2 cellular contexts compared by ENCODE assay signal in the genomic region with DNA sequence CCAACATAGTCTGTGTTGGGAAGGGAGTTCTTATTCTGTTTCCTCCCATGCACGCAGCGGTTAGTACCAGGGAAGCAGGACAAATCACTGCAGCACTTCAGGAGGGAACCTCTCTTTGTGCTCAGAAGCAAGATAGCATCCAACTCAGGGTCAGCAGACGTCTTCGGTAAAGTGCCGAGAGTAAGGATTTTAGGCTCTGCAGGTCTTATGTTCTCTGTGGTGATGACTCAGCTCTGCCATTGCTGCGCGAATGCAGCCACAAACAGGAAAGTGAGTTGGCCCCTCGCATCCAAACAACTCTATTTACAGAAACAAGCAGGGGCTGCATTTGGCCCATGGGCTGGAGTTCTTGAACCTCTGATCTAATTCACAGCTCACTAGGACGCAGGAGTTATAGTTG.
TF ChIP-seq lines count a peak whose summit lies in the region.

No MANE protein-coding gene starts in this region.

TF ChIP-seq in GM12878, 131 proteins besides CTCF, POLR2A, EP300 and RAD21 (continued from another document):
- no peak for TF ChIP-seq MYB (IDR thresholded peaks at IDR 0.05; ENCODE audit: borderline replicate concordance, low read depth, low read length)
- TF ChIP-seq, protein P1, sequence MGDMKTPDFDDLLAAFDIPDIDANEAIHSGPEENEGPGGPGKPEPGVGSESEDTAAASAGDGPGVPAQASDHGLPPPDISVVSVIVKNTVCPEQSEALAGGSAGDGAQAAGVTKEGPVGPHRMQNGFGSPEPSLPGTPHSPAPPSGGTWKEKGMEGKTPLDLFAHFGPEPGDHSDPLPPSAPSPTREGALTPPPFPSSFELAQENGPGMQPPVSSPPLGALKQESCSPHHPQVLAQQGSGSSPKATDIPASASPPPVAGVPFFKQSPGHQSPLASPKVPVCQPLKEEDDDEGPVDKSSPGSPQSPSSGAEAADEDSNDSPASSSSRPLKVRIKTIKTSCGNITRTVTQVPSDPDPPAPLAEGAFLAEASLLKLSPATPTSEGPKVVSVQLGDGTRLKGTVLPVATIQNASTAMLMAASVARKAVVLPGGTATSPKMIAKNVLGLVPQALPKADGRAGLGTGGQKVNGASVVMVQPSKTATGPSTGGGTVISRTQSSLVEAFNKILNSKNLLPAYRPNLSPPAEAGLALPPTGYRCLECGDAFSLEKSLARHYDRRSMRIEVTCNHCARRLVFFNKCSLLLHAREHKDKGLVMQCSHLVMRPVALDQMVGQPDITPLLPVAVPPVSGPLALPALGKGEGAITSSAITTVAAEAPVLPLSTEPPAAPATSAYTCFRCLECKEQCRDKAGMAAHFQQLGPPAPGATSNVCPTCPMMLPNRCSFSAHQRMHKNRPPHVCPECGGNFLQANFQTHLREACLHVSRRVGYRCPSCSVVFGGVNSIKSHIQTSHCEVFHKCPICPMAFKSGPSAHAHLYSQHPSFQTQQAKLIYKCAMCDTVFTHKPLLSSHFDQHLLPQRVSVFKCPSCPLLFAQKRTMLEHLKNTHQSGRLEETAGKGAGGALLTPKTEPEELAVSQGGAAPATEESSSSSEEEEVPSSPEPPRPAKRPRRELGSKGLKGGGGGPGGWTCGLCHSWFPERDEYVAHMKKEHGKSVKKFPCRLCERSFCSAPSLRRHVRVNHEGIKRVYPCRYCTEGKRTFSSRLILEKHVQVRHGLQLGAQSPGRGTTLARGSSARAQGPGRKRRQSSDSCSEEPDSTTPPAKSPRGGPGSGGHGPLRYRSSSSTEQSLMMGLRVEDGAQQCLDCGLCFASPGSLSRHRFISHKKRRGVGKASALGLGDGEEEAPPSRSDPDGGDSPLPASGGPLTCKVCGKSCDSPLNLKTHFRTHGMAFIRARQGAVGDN (IDR thresholded peaks at IDR 0.05), result no peak

TF ChIP-seq in GM12891, 5 proteins besides CTCF, POLR2A, EP300 and RAD21 (continued from another document):
- TF ChIP-seq TAF1 (IDR thresholded peaks at IDR 0.05; ENCODE audit: low read depth, low read length), result no peak
- no peak for TF ChIP-seq POU2F2 (IDR thresholded peaks at IDR 0.05; ENCODE audit: low read depth, low read length)
- no peak for TF ChIP-seq PAX5 (IDR thresholded peaks at IDR 0.05; ENCODE audit: insufficient read depth, low read length, severe bottlenecking)
